ENCODE assay signal across 18 cellular contexts in genomic region chr10:79289801-79290200, GRCh38. TPM values are rescaled to one million over a fixed set of nuclear protein-coding genes. Genes with fewer than 3 reads are reported as not detected.
A peak's percentile ranks its signal among the peaks of the same experiment; 100 is the strongest.
DNase-seq lines count a peak whose midpoint lies in the region; ATAC-seq lines count a peak whose summit lies in the region.
"Had no signal": no experiment of that assay in that cellular context is flagged by ENCODE, and none has a peak within 500 bp of the region (broad histone marks: within the 10 kb centered on the region; RNA-seq: fewer than 3 reads in every experiment).

No MANE protein-coding gene starts in this region.

- no peak overlapping the region for H3K27ac ChIP-seq in Karpas-422 (ENCODE audit: low read length)

- peaks cover 29% of the 10 kb centered on the region for H3K4me1 ChIP-seq in Karpas-422 (ENCODE audit: low read length)

- H3K27ac Mint-ChIP-seq in activated CD4-positive, alpha-beta memory T cell treated with anti-CD3 and anti-CD28 coated beads, Interleukin-2, amount 10 ng/mL, durations not matched to agents 7 days and 5 days = peak overlapping the region; percentile 14
- H3K27ac Mint-ChIP-seq in activated CD4-positive, alpha-beta memory T cell treated with anti-CD3 and anti-CD28 coated beads for 36 hours = no peak overlapping the region
- peak overlapping the region; percentile 52 to 82 for H3K27ac Mint-ChIP-seq in T-cell
- peak overlapping the region; percentile 45 to 99 (median 73) for H3K27ac Mint-ChIP-seq in immature natural killer cell
- peak overlapping the region; percentile 76 for H3K27ac Mint-ChIP-seq in stimulated activated naive B cell treated with anti-CD40 and anti-IgM and Interleukin-4, amounts not matched to agents 10 μg/mL and 1 μg/mL and 100 μg/mL, for 72 hours
- H3K27ac Mint-ChIP-seq: nephron had no signal

- peaks cover 47% of the 10 kb centered on the region for H3K36me3 Mint-ChIP-seq in activated CD4-positive, alpha-beta memory T cell treated with anti-CD3 and anti-CD28 coated beads, Interleukin-2, amount 10 ng/mL, durations not matched to agents 7 days and 5 days (ENCODE audit: low read depth)
- H3K36me3 Mint-ChIP-seq in activated CD4-positive, alpha-beta memory T cell treated with anti-CD3 and anti-CD28 coated beads for 36 hours = peaks cover 7% of the 10 kb centered on the region
- H3K36me3 Mint-ChIP-seq in T-cell (peaks cover 16% of the 10 kb centered on the region), immature natural killer cell (peaks cover 3 to 12% (median 8%) of the 10 kb centered on the region in 3 donors)
- H3K36me3 Mint-ChIP-seq in stimulated activated naive B cell treated with anti-CD40 and anti-IgM and Interleukin-4, amounts not matched to agents 10 μg/mL and 1 μg/mL and 100 μg/mL, for 72 hours = peaks cover 66 to 88% of the 10 kb centered on the region in 2 donors

- no peak overlapping the region for H3K4me3 Mint-ChIP-seq in activated CD4-positive, alpha-beta memory T cell treated with anti-CD3 and anti-CD28 coated beads, Interleukin-2, amount 10 ng/mL, durations not matched to agents 7 days and 5 days
- no peak overlapping the region for H3K4me3 Mint-ChIP-seq in activated CD4-positive, alpha-beta memory T cell treated with anti-CD3 and anti-CD28 coated beads for 36 hours
- no peak overlapping the region for H3K4me3 Mint-ChIP-seq in T-cell
- no peak overlapping the region for H3K4me3 Mint-ChIP-seq in immature natural killer cell
- H3K4me3 Mint-ChIP-seq in stimulated activated naive B cell treated with anti-CD40 and anti-IgM and Interleukin-4, amounts not matched to agents 10 μg/mL and 1 μg/mL and 100 μg/mL, for 72 hours = no peak overlapping the region
- H3K4me3 Mint-ChIP-seq: nephron had no signal

- H3K27me3 Mint-ChIP-seq in activated CD4-positive, alpha-beta memory T cell treated with anti-CD3 and anti-CD28 coated beads, Interleukin-2, amount 10 ng/mL, durations not matched to agents 7 days and 5 days = no peaks in the 10 kb centered on the region
- no peaks in the 10 kb centered on the region for H3K27me3 Mint-ChIP-seq in activated CD4-positive, alpha-beta memory T cell treated with anti-CD3 and anti-CD28 coated beads for 36 hours
- H3K27me3 Mint-ChIP-seq in T-cell (no peaks in the 10 kb centered on the region), immature natural killer cell (ENCODE audit: low read depth in 3 of 3) (peaks cover 0 to 18% (median 0%) of the 10 kb centered on the region in 3 donors)
- H3K27me3 Mint-ChIP-seq in stimulated activated naive B cell treated with anti-CD40 and anti-IgM and Interleukin-4, amounts not matched to agents 10 μg/mL and 1 μg/mL and 100 μg/mL, for 72 hours = no peaks in the 10 kb centered on the region

- H3K79me2 ChIP-seq in Karpas-422 (ENCODE audit: low read length) = peaks cover 26% of the 10 kb centered on the region

- no peak overlapping the region for H3K4me2 ChIP-seq in Karpas-422 (ENCODE audit: low read depth, low read length, poor library complexity, severe bottlenecking)

- no peak overlapping the region for H3K9ac ChIP-seq in Karpas-422 (ENCODE audit: low read length)

- ATAC-seq in T-cell (replicated peaks in 1 of 4) (no peak), GM21723 (IDR thresholded peaks at IDR 0.05; ENCODE audit: unreplicated experiment) (no peak)
- no peak for ATAC-seq in stimulated activated naive B cell treated with anti-CD40 and anti-IgM and Interleukin-4, amounts not matched to agents 10 μg/mL and 1 μg/mL and 100 μg/mL, for 72 hours (replicated peaks)

- H2AFZ ChIP-seq in Karpas-422 (ENCODE audit: low read length) = no peak overlapping the region

- POLR2A ChIA-PET in activated CD4-positive, alpha-beta memory T cell treated with anti-CD3 and anti-CD28 coated beads, Interleukin-2, amount 10 ng/mL, durations not matched to agents 7 days and 5 days (lab: Charles Lee) = interaction anchor here (1.0 kb wide), 1 partner anchor 33 kb away, joined by 3 read pairs; no protein-coding TSS in a partner anchor
- POLR2A ChIA-PET in activated CD4-positive, alpha-beta memory T cell treated with anti-CD3 and anti-CD28 coated beads for 36 hours (lab: Charles Lee) = no interaction called here
- POLR2A ChIA-PET in T-cell (lab: Charles Lee) = no interaction called here

- H3K9me2 ChIP-seq in Karpas-422 (replicated peaks; ENCODE audit: insufficient read depth, low read length) = no peaks in the 10 kb centered on the region

- no peaks in the 10 kb centered on the region for H3K9me3 Mint-ChIP-seq in activated CD4-positive, alpha-beta memory T cell treated with anti-CD3 and anti-CD28 coated beads, Interleukin-2, amount 10 ng/mL, durations not matched to agents 7 days and 5 days
- no peaks in the 10 kb centered on the region for H3K9me3 Mint-ChIP-seq in activated CD4-positive, alpha-beta memory T cell treated with anti-CD3 and anti-CD28 coated beads for 36 hours
- H3K9me3 Mint-ChIP-seq in T-cell (no peaks in the 10 kb centered on the region), immature natural killer cell (no peaks in the 10 kb centered on the region)
- H3K9me3 Mint-ChIP-seq in stimulated activated naive B cell treated with anti-CD40 and anti-IgM and Interleukin-4, amounts not matched to agents 10 μg/mL and 1 μg/mL and 100 μg/mL, for 72 hours = no peaks in the 10 kb centered on the region
- H3K9me3 Mint-ChIP-seq: nephron had no signal

- H3K27me3 ChIP-seq in Karpas-422 (ENCODE audit: low read length) = no peaks in the 10 kb centered on the region

- H4K20me1 ChIP-seq in Karpas-422 (ENCODE audit: insufficient read depth, low read depth, low read length) = peaks cover 4% of the 10 kb centered on the region; the same call in 1 of the 2 replicates

- no peak for DNase-seq in activated CD4-positive, alpha-beta memory T cell treated with anti-CD3 and anti-CD28 coated beads, Interleukin-2, amount 10 ng/mL, durations not matched to agents 7 days and 5 days
- no peak for DNase-seq in activated CD4-positive, alpha-beta memory T cell treated with anti-CD3 and anti-CD28 coated beads for 36 hours
- DNase-seq in T-cell (no peak), immature natural killer cell (no peak), Karpas-422 (no peak)
- no peak for DNase-seq in stimulated activated naive B cell treated with anti-CD40 and anti-IgM and Interleukin-4, amounts not matched to agents 10 μg/mL and 1 μg/mL and 100 μg/mL, for 72 hours
- no peak for DNase-seq in activated effector memory CD4-positive, alpha-beta T cell treated with anti-CD3 and anti-CD28 coated beads, Interleukin-2, amount 50 U/mL, for 16 hours
- DNase-seq: activated CD8-positive, alpha-beta memory T cell treated with anti-CD3 and anti-CD28 coated beads for 24 hours; effector memory CD4-positive, alpha-beta T cell; IMR-90; islet precursor cell; mammary epithelial cell; NCI-H187; small intestine; stimulated activated CD4-positive, alpha-beta T cell treated with anti-CD3 and anti-CD28 coated beads, Interleukin-4, amount 100 ng/mL, for 4 hours; SW 1271 had no signal

- intact Hi-C loops in activated CD4-positive, alpha-beta memory T cell treated with anti-CD3 and anti-CD28 coated beads for 36 hours (cut with micrococcal nuclease) = loop anchor here (10.0 kb wide), 1 partner anchor 175 kb away; no protein-coding TSS in a partner anchor

- no peak overlapping the region for H3K4me3 ChIP-seq in Karpas-422 (ENCODE audit: low read length)

- CTCF ChIA-PET in activated CD4-positive, alpha-beta memory T cell treated with anti-CD3 and anti-CD28 coated beads, Interleukin-2, amount 10 ng/mL, durations not matched to agents 7 days and 5 days (lab: Charles Lee) = no interaction called here
- CTCF ChIA-PET in activated CD4-positive, alpha-beta memory T cell treated with anti-CD3 and anti-CD28 coated beads for 36 hours (lab: Charles Lee) = no interaction called here
- CTCF ChIA-PET in T-cell (lab: Charles Lee) = no interaction called here

- H3K36me3 ChIP-seq in Karpas-422 (ENCODE audit: insufficient read depth, low read length) = peaks cover 20% of the 10 kb centered on the region

- H3K9me3 ChIP-seq in Karpas-422 (ENCODE audit: low read length) = no peaks in the 10 kb centered on the region

- peaks cover 74% of the 10 kb centered on the region for H3K4me1 Mint-ChIP-seq in activated CD4-positive, alpha-beta memory T cell treated with anti-CD3 and anti-CD28 coated beads, Interleukin-2, amount 10 ng/mL, durations not matched to agents 7 days and 5 days
- H3K4me1 Mint-ChIP-seq in activated CD4-positive, alpha-beta memory T cell treated with anti-CD3 and anti-CD28 coated beads for 36 hours (ENCODE audit: low read depth) = peaks cover 38% of the 10 kb centered on the region
- H3K4me1 Mint-ChIP-seq in T-cell (peaks cover 26 to 45% (median 28%) of the 10 kb centered on the region in 3 donors), immature natural killer cell (peaks cover 57 to 69% of the 10 kb centered on the region in 2 donors)
- H3K4me1 Mint-ChIP-seq in stimulated activated naive B cell treated with anti-CD40 and anti-IgM and Interleukin-4, amounts not matched to agents 10 μg/mL and 1 μg/mL and 100 μg/mL, for 72 hours = peaks cover 79 to 100% of the 10 kb centered on the region in 2 donors

RNA-seq across cellular contexts. Expression of gene PPIF, which starts 57.5 kb away (rescaled TPM):
- total RNA-seq in activated CD4-positive, alpha-beta memory T cell treated with anti-CD3 and anti-CD28 coated beads, Interleukin-2, amount 10 ng/mL, durations not matched to agents 7 days and 5 days = 10 to 100 TPM; 80.7 to 88.4 TPM
- 10 to 100 TPM; 87.2 to 94.0 TPM for total RNA-seq in activated CD4-positive, alpha-beta memory T cell treated with anti-CD3 and anti-CD28 coated beads for 36 hours
- total RNA-seq in T-cell = 10 to 100 TPM; 25.6 to 36.2 (median 31.3) TPM
- polyA plus RNA-seq in immature natural killer cell = 10 to 100 TPM in 2 of 3 donors, 1 to 10 TPM in 1; 9.6 to 15.1 (median 13.1) TPM
- 29.4 and 32.1 TPM in 2 replicates for total RNA-seq in Karpas-422 (2014; rRNA removed; shearing (Covaris generic); ENCODE audit: low replicate concordance)
